ENCODE assay signal across 8 cellular contexts in genomic region chr12:2163172-2163927, GRCh38.
DNase-seq lines count a peak whose midpoint lies in the region; ATAC-seq and TF ChIP-seq lines count a peak whose summit lies in the region.
"Had no signal": no experiment of that assay in that cellular context is flagged by ENCODE, and none has a peak within 500 bp of the region (broad histone marks: within the 10 kb centered on the region; RNA-seq: fewer than 3 reads in every experiment).

No MANE protein-coding gene starts in this region.

- no peaks in the 10 kb centered on the region for H3K9me3 ChIP-seq in Peyer's patch
- no peaks in the 10 kb centered on the region for H3K9me3 ChIP-seq in aorta (ENCODE audit: control insufficient read depth, low read length)
- peaks cover 0 to 25% (median 24%) of the 10 kb centered on the region in 8 donors for H3K9me3 ChIP-seq in spleen

- intact Hi-C loops in aorta (cut with DNase I) (loop anchor here (5.0 kb wide), 4 partner anchors 41 to 106 kb away; no protein-coding TSS in a partner anchor), spleen (cut with DNase I; ENCODE audit: low total_unique reads) (no loop called here)

- ATAC-seq in aorta (ENCODE audit: low FRiP score), result peak; percentile 92
- no peak for ATAC-seq in HG02852 (IDR thresholded peaks at IDR 0.05; ENCODE audit: unreplicated experiment)

- H3K27me3 ChIP-seq in Peyer's patch (no peaks in the 10 kb centered on the region), aorta (ENCODE audit: control insufficient read depth in 1 of 2, insufficient read depth in 2 of 2, low read length in 1 of 2) (no peaks in the 10 kb centered on the region), spleen (replicated peaks in 1 of 7) (no peaks in the 10 kb centered on the region)

- in situ Hi-C loops in KBM-7 (cut with MboI; ENCODE audit: low pct_unique_long_range_greater_than_20kb, low sequenced_read_pairs), result no loop called here

- H3K36me3 ChIP-seq in Peyer's patch (no peaks in the 10 kb centered on the region), aorta (ENCODE audit: control insufficient read depth in 1 of 2, insufficient read depth in 2 of 2, low read length in 1 of 2) (no peaks in the 10 kb centered on the region), spleen (no peaks in the 10 kb centered on the region)

- no peak for TF ChIP-seq POLR2A in Peyer's patch (IDR thresholded peaks at IDR 0.05)
- no peak for TF ChIP-seq POLR2A in spleen (IDR thresholded peaks at IDR 0.05)

- 2 to 6% methylated on average over 16 of the region's 16 CpGs for WGBS in aorta, 2 donors
- WGBS in spleen, 5 donors, result 66 to 87% (median 82%) methylated on average over 16 of the region's 16 CpGs

- H3K4me3 ChIP-seq in Peyer's patch, result no peak overlapping the region
- no peak overlapping the region for H3K4me3 ChIP-seq in aorta (ENCODE audit: low read length in 2 of 2)
- no peak overlapping the region for H3K4me3 ChIP-seq in spleen

- TF ChIP-seq CTCF in Peyer's patch (IDR thresholded peaks at IDR 0.05) (peak in 2 of 6 experiments; percentile 32 to 37), spleen (IDR thresholded peaks at IDR 0.05 in 8 of 11, conservative IDR thresholded peaks at IDR 0.05 in 3 of 11) (no peak)

- H3K4me1 ChIP-seq in Peyer's patch (peaks cover 0 to 26% (median 0%) of the 10 kb centered on the region in 4 donors), aorta (ENCODE audit: control insufficient read depth in 1 of 2, insufficient read depth in 2 of 2, low read length in 2 of 2) (peaks cover 13 to 22% of the 10 kb centered on the region in 2 donors), spleen (peaks cover 0 to 22% (median 2%) of the 10 kb centered on the region in 6 donors)

- peak overlapping the region in 3 of 4 donors; percentile 62 to 78 (median 71) for H3K27ac ChIP-seq in Peyer's patch
- peak overlapping the region; percentile 92 to 95 for H3K27ac ChIP-seq in aorta (ENCODE audit: low read depth in 1 of 2, low read length in 2 of 2)
- peak overlapping the region in 1 of 8 donors; percentile 2 for H3K27ac ChIP-seq in spleen

- DNase-seq in Peyer's patch (peak in 2 of 3 donors; percentile 87 to 95), fibroblast of the conjunctiva (ENCODE audit: low read depth) (peak; percentile 82), myocyte (ENCODE audit: low read depth) (peak; percentile 14), aorta (peak; percentile 93 to 95), KBM-7 (no peak), spleen (no peak)
- DNase-seq: NCI-H1417 treated with DMSO at 0.1 percent for 48 hours had no signal

Comparison
In these comparisons a context has a peak if more than half of its experiments do, and no peak if none do; other contexts are left out.
1. DNase-seq: peak in Peyer's patch (2 of 3), fibroblast of the conjunctiva (single experiment), myocyte (single experiment) and aorta (2 of 2); none in KBM-7 (single experiment) and spleen (single experiment).